5 cellular contexts compared by ENCODE assay signal in the genomic region with DNA sequence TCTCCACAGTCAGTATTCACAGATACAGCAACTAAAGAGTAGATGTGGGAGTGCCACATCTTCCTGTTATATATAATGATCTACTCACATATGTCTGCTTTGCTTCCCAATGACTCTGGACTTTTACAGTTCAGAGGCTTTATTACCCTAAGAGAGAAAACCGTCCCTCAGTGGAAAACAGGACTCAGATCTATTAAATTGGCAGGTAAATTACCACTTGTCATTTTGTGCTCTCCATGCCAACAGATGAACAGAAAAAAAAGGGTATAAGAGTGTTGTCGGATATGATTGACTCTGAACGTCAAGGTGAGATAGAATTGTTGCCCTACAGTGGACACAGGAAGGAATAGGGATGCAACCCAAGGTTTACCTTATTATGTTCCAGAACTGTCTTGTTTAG.
"Had no signal": no experiment of that assay in that cellular context is flagged by ENCODE, and none has a peak within 500 bp of the region (broad histone marks: within the 10 kb centered on the region; RNA-seq: fewer than 3 reads in every experiment).

No MANE protein-coding gene starts in this region.

- H3K4me2 ChIP-seq: GM23338 had no signal

- DNase-seq: H9, HCEC 1CT, IMR-90 had no signal

- H3K4me3 ChIP-seq: GM23338, K562 had no signal

- H2AFZ ChIP-seq: GM23338 had no signal

- ATAC-seq: GM23338, K562 had no signal
